24 cellular contexts compared by ENCODE assay signal in the genomic region with DNA sequence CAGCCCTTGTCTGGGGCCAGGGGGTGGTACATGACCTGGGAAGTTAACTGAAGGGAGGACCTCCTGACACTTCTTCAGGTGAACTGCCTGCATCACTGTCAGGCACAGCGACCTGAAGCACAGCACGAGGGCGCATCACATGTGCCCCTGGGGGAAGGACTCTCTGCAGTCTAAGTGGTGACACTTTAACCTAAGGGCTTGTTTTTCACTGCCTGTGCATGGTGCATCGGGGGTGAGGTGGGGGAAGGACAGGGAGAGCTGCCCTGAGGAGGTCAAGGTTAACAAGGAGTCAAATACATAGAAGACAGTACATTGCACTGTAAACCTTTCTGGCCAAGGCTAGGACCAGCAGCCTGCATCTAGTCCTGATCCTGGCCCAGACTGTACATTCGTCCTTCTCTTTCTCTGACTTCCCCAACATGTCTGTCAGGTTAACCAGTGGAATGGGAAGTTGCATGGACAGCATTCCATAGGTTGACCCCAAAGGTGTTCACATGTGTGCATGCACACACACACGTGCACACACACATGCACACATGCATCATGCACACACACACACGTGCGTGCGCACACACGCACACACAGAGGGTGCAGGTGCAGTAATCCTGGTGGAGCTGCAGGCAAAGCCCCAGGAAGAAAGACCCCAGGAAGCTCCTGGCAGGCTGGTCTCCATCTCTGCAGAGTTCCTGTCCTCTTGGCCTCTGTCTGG. TPM values are rescaled to one million over a fixed set of nuclear protein-coding genes. Genes with fewer than 3 reads are reported as not detected.
DNase-seq lines count a peak whose midpoint lies in the region; ATAC-seq and TF ChIP-seq lines count a peak whose summit lies in the region.
"Had no signal": no experiment of that assay in that cellular context is flagged by ENCODE, and none has a peak within 500 bp of the region (broad histone marks: within the 10 kb centered on the region; RNA-seq: fewer than 3 reads in every experiment).

No MANE protein-coding gene starts in this region.

- DNase-seq in stimulated activated naive CD8-positive, alpha-beta T cell treated with anti-CD3 and anti-CD28 coated beads, Interleukin-15, amount 100 ng/mL, for 72 hours: no peak
- DNase-seq in stimulated activated naive CD8-positive, alpha-beta T cell treated with anti-CD3 and anti-CD28 coated beads, Interleukin-15, Interleukin-2, amounts not matched to agents 100 U/mL and 50 U/mL, for 24 hours: no peak
- DNase-seq in Panc1 (ENCODE audit: low read depth, low spot score): no peak
- peak; percentile 21 for DNase-seq in hepatocyte (ENCODE audit: low spot score)
- no peak for DNase-seq in left colon
- DNase-seq: 8988T; ACHN; AML-193; BE2C; CD4-positive, alpha-beta T cell; CD8-positive, alpha-beta memory T cell; DMS 273 treated with DMSO at 0.1 percent for 48 hours; DMS79; EL; GDM1; GOT3; HFFc6 had no signal

- ATAC-seq in stimulated activated naive CD8-positive, alpha-beta T cell treated with anti-CD3 and anti-CD28 coated beads, Interleukin-15, amount 100 ng/mL, for 72 hours: peak; percentile 10
- ATAC-seq in stimulated activated naive CD8-positive, alpha-beta T cell treated with anti-CD3 and anti-CD28 coated beads, Interleukin-15, Interleukin-2, amounts not matched to agents 100 U/mL and 50 U/mL, for 24 hours: no peak
- ATAC-seq in Panc1 (0 out of 2 replicates have a peak, but pooled peaks have one; percentile 36), GM18868 (IDR thresholded peaks at IDR 0.05; ENCODE audit: unreplicated experiment) (no peak), HG03354 (IDR thresholded peaks at IDR 0.05; ENCODE audit: poor library complexity, severe bottlenecking, unreplicated experiment) (no peak), left colon (no peak)
- ATAC-seq: A549, GM12878 had no signal

- POLR2A ChIA-PET in Panc1 (lab: Charles Lee): no interaction called here

- H3K36me3 ChIP-seq in Panc1 (ENCODE audit: control insufficient read depth, insufficient read depth, low read length) (no peaks in the 10 kb centered on the region), hepatocyte (replicated peaks; ENCODE audit: insufficient read depth, low read depth) (no peaks in the 10 kb centered on the region)
- H3K36me3 ChIP-seq: BE2C, HAP-1 had no signal

- H3K9me2 ChIP-seq in hepatocyte (replicated peaks; ENCODE audit: insufficient read depth): no peaks in the 10 kb centered on the region

- no TSS peak for BruUV-seq in Panc1 (replicated peaks; lab: Mats Ljungman, UMichigan)

- no peaks in the 10 kb centered on the region for H3K27me3 Mint-ChIP-seq in stimulated activated naive CD8-positive, alpha-beta T cell treated with anti-CD3 and anti-CD28 coated beads, Interleukin-15, amount 100 ng/mL, for 72 hours
- H3K27me3 Mint-ChIP-seq: CD4-positive, alpha-beta T cell had no signal

- H3K27ac ChIP-seq in Panc1 (ENCODE audit: low read length): no peak overlapping the region
- no peak overlapping the region for H3K27ac ChIP-seq in hepatocyte
- H3K27ac ChIP-seq: A549; BLaER1 treated with 17β-estradiol and CSF1 and Interleukin-3, amounts not matched to agents 10 nM and 100 nM had no signal

- WGBS in hepatocyte (ENCODE audit: low lambda C conversion rate, missing lambda C conversion rate): 68% methylated on average over 10 of the region's 10 CpGs

- H3K9me3 Mint-ChIP-seq in stimulated activated naive CD8-positive, alpha-beta T cell treated with anti-CD3 and anti-CD28 coated beads, Interleukin-15, amount 100 ng/mL, for 72 hours: no peaks in the 10 kb centered on the region
- H3K9me3 Mint-ChIP-seq: CD4-positive, alpha-beta T cell; HFFc6 had no signal

- H3K4me3 ChIP-seq in Panc1 (ENCODE audit: low read depth in 2 of 2, low read length in 2 of 2): no peak overlapping the region
- H3K4me3 ChIP-seq in hepatocyte: no peak overlapping the region
- H3K4me3 ChIP-seq: A549; BLaER1 treated with 17β-estradiol and CSF1 and Interleukin-3, amounts not matched to agents 10 nM and 100 nM; GM12878; HAP-1 had no signal

- CTCF ChIA-PET in Panc1 (lab: Charles Lee): no interaction called here

- TF ChIP-seq CTCF in Panc1 (IDR thresholded peaks at IDR 0.05) (no peak), hepatocyte (IDR thresholded peaks at IDR 0.05; ENCODE audit: poor library complexity) (no peak)

- H3K27me3 ChIP-seq in Panc1 (ENCODE audit: control insufficient read depth, insufficient read depth, low read length) (peaks cover 6% of the 10 kb centered on the region), hepatocyte (peaks cover 4% of the 10 kb centered on the region)
- H3K27me3 ChIP-seq: BE2C; BLaER1 treated with 17β-estradiol and CSF1 and Interleukin-3, amounts not matched to agents 10 nM and 100 nM had no signal

- no peaks in the 10 kb centered on the region for H3K4me1 ChIP-seq in Panc1 (ENCODE audit: control insufficient read depth, insufficient read depth, low read length)
- H3K4me1 ChIP-seq in hepatocyte (ENCODE audit: insufficient read depth): no peaks in the 10 kb centered on the region
- H3K4me1 ChIP-seq: A549, BE2C, HAP-1 had no signal

- no peaks in the 10 kb centered on the region for H3K79me2 ChIP-seq in hepatocyte

- intact Hi-C loops in Panc1 (cut with micrococcal nuclease; ENCODE audit: unreplicated experiment): no loop called here
- intact Hi-C loops in left colon (cut with DNase I, micrococcal nuclease): no loop called here

- in situ Hi-C loops in Panc1 (cut with HindIII; ENCODE audit: low pct_unique_long_range_greater_than_20kb, low sequenced_read_pairs): no loop called here

- H4K20me1 ChIP-seq in hepatocyte (ENCODE audit: insufficient read depth, poor library complexity, severe bottlenecking): no peaks in the 10 kb centered on the region

- H3K4me2 ChIP-seq in hepatocyte: no peak overlapping the region
- H3K4me2 ChIP-seq: A549; BLaER1 treated with 17β-estradiol and CSF1 and Interleukin-3, amounts not matched to agents 10 nM and 100 nM had no signal

- H2AFZ ChIP-seq in hepatocyte: no peak overlapping the region

- H3K9me3 ChIP-seq in Panc1 (ENCODE audit: control insufficient read depth, insufficient read depth, low read depth, low read length): no peaks in the 10 kb centered on the region
- no peaks in the 10 kb centered on the region for H3K9me3 ChIP-seq in hepatocyte (ENCODE audit: low read depth)
- H3K9me3 ChIP-seq: A549; BE2C; BLaER1 treated with 17β-estradiol and CSF1 and Interleukin-3, amounts not matched to agents 10 nM and 100 nM; HAP-1 had no signal

- H3K4me3 Mint-ChIP-seq in stimulated activated naive CD8-positive, alpha-beta T cell treated with anti-CD3 and anti-CD28 coated beads, Interleukin-15, amount 100 ng/mL, for 72 hours: no peak overlapping the region
- H3K4me3 Mint-ChIP-seq: CD14-positive monocyte; CD4-positive, alpha-beta T cell; CD8-positive, alpha-beta memory T cell; HFFc6 had no signal

- no peaks in the 10 kb centered on the region for H3K4me1 Mint-ChIP-seq in stimulated activated naive CD8-positive, alpha-beta T cell treated with anti-CD3 and anti-CD28 coated beads, Interleukin-15, amount 100 ng/mL, for 72 hours
- H3K4me1 Mint-ChIP-seq: CD8-positive, alpha-beta memory T cell had no signal

- H3K27ac Mint-ChIP-seq in stimulated activated naive CD8-positive, alpha-beta T cell treated with anti-CD3 and anti-CD28 coated beads, Interleukin-15, amount 100 ng/mL, for 72 hours: no peak overlapping the region
- H3K27ac Mint-ChIP-seq: CD4-positive, alpha-beta T cell; CD8-positive, alpha-beta memory T cell; HFFc6 had no signal

RNA-seq across cellular contexts. Expression of a gene that starts 37.6 kb away (rescaled TPM):
- total RNA-seq in Panc1 (2021; ENCODE audit: unreplicated experiment): 0.23 TPM
- not detected for polyA plus RNA-seq in Panc1 (2012; ENCODE audit: insufficient read length)
- 0.36 and 0.43 TPM in 2 replicates for total RNA-seq in hepatocyte
- polyA plus RNA-seq in hepatocyte: 0.91 TPM in 1 of 2 replicates, not detected in the other
- total RNA-seq in left colon: 1 to 10 TPM; 1.5 to 4.6 TPM
- total RNA-seq: HFFc6 had no signal
- polyA plus RNA-seq: A549; CD8-positive, alpha-beta memory T cell had no signal

Comparison
In these comparisons a context has a peak if more than half of its experiments do, and no peak if none do; other contexts are left out.
1. ATAC-seq: peak in stimulated activated naive CD8-positive, alpha-beta T cell treated with anti-CD3 and anti-CD28 coated beads, Interleukin-15, amount 100 ng/mL, for 72 hours (single experiment) and Panc1 (single experiment); none in stimulated activated naive CD8-positive, alpha-beta T cell treated with anti-CD3 and anti-CD28 coated beads, Interleukin-15, Interleukin-2, amounts not matched to agents 100 U/mL and 50 U/mL, for 24 hours (single experiment), GM18868 (single experiment), HG03354 (single experiment) and left colon (single experiment).